Comparison of ENCODE assay signal across 10 cellular contexts in the genomic region with DNA sequence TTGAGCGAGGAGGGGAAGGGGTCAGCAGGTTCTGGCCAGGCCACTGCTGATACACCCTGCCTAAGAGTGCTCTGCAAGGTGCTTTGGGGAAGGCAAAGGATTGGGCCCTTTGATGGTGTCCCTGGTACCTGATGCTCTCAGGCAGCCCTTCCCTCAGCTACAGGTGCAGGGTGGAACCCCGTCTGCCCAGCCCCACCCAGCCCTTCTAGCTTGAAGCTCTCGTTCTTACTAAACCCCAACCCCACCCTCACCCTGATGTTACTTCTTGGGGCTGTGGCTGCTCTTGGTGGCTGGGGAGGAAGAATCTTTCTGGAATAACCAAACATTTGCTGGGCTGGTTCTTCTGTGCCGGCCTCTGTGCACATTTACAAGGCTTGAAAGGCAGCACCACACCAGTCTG. TPM values are rescaled to one million over a fixed set of nuclear protein-coding genes. Genes with fewer than 3 reads are reported as not detected.
A peak's percentile ranks its signal among the peaks of the same experiment; 100 is the strongest.
DNase-seq lines count a peak whose midpoint lies in the region; ATAC-seq and TF ChIP-seq lines count a peak whose summit lies in the region.
"Had no signal": no experiment of that assay in that cellular context is flagged by ENCODE, and none has a peak within 500 bp of the region (broad histone marks: within the 10 kb centered on the region; RNA-seq: fewer than 3 reads in every experiment).

No MANE protein-coding gene starts in this region.

- DNase-seq in AG04450 (ENCODE audit: low read depth, low spot score) (no peak), colonic mucosa (no peak), nephron progenitor cell (no peak), AG08396 (ENCODE audit: low spot score) (no peak), BE2C (no peak), hypothalamus (lab: John Stamatoyannopoulos, UW) (no peak)
- DNase-seq: stimulated activated CD4-positive, alpha-beta T cell treated with anti-CD3 and anti-CD28 coated beads, Interleukin-4, amount 100 ng/mL, for 24 hours had no signal

- H3K9me3 Mint-ChIP-seq in nephron progenitor cell = no peaks in the 10 kb centered on the region

- H3K27ac ChIP-seq in AG04450 (ENCODE audit: low read depth, low read length) (peak overlapping the region; percentile 65), KOPT-K1 (ENCODE audit: low read depth, low read length, poor library complexity, severe bottlenecking) (peak overlapping the region; percentile 36), colonic mucosa (peak overlapping the region; percentile 52)

- H3K4me1 ChIP-seq in colonic mucosa = peaks cover 38% of the 10 kb centered on the region
- peaks cover 4% of the 10 kb centered on the region for H3K4me1 ChIP-seq in BE2C

- H3K9me3 ChIP-seq in AG04450 (ENCODE audit: control insufficient read depth, insufficient read depth, low read length) = no peaks in the 10 kb centered on the region; the same call in 1 of the 2 replicates
- H3K9me3 ChIP-seq in KOPT-K1 (ENCODE audit: insufficient read depth, low read length, poor library complexity, severe bottlenecking) = no peaks in the 10 kb centered on the region
- no peaks in the 10 kb centered on the region for H3K9me3 ChIP-seq in colonic mucosa
- no peaks in the 10 kb centered on the region for H3K9me3 ChIP-seq in BE2C

- POLR2A ChIA-PET in AG04450 (lab: Yijun Ruan, JAX) = no interaction called here

- peaks cover 61% of the 10 kb centered on the region for H3K36me3 ChIP-seq in KOPT-K1 (ENCODE audit: insufficient read depth, low read length)
- H3K36me3 ChIP-seq in colonic mucosa = no peaks in the 10 kb centered on the region
- no peaks in the 10 kb centered on the region for H3K36me3 ChIP-seq in BE2C

- H3K4me3 ChIP-seq in AG04450 (ENCODE audit: low read depth, low read length) = no peak overlapping the region
- H3K4me3 ChIP-seq in colonic mucosa = no peak overlapping the region
- H3K4me3 ChIP-seq in BE2C (ENCODE audit: low read depth, low read length) = no peak overlapping the region

- no peaks in the 10 kb centered on the region for H3K27me3 ChIP-seq in AG04450 (ENCODE audit: control insufficient read depth, insufficient read depth, low read length)
- no peaks in the 10 kb centered on the region for H3K27me3 ChIP-seq in colonic mucosa
- no peaks in the 10 kb centered on the region for H3K27me3 ChIP-seq in BE2C

- no peaks in the 10 kb centered on the region for H3K27me3 Mint-ChIP-seq in nephron progenitor cell (ENCODE audit: low read depth, poor library complexity)

- TF ChIP-seq CTCF in AG04450 (IDR thresholded peaks at IDR 0.05; ENCODE audit: low read depth, low read length) (no peak), colonic mucosa (IDR thresholded peaks at IDR 0.05) (no peak), nephron progenitor cell (IDR thresholded peaks at IDR 0.05) (no peak), BE2C (IDR thresholded peaks at IDR 0.05; ENCODE audit: low read depth, low read length) (no peak)

- no peak for ATAC-seq in HG03439 (IDR thresholded peaks at IDR 0.05; ENCODE audit: unreplicated experiment)

- H3K36me3 Mint-ChIP-seq in nephron progenitor cell (ENCODE audit: low read depth) = peaks cover 4% of the 10 kb centered on the region

- no peak overlapping the region for H3K9ac ChIP-seq in colonic mucosa (ENCODE audit: low read depth in 2 of 2, low read length in 2 of 2)

- H3K4me3 Mint-ChIP-seq in nephron progenitor cell = no peak overlapping the region

- H3K4me1 Mint-ChIP-seq in nephron progenitor cell = peaks cover 81% of the 10 kb centered on the region

- H3K27ac Mint-ChIP-seq in nephron progenitor cell = peak overlapping the region; percentile 75

- intact Hi-C loops in colonic mucosa (cut with DNase I) = no loop called here

- CTCF ChIA-PET in AG04450 (lab: Charles Lee) = interaction anchor here (2.0 kb wide), 1 partner anchor 17 kb away, joined by 6 read pairs; no protein-coding TSS in a partner anchor

RNA-seq across cellular contexts. Expression of a gene that starts 6.4 kb away (rescaled TPM):
- 603 and 661 TPM in 2 replicates for polyA plus RNA-seq in AG04450 (2011; rRNA removed)
- 528 and 617 TPM in 2 replicates for polyA minus RNA-seq in AG04450 (2011; rRNA and poly(A)+ RNA removed)
- total RNA-seq in colonic mucosa = 10 to 100 TPM; 48.7 to 77.4 TPM
- 107 TPM for polyA plus RNA-seq in BE2C (2012; ENCODE audit: insufficient read depth, insufficient read length, low read depth)

RNA-seq across cellular contexts. Expression of a gene that starts 26.6 kb away (rescaled TPM):
- 22.0 and 24.7 TPM in 2 replicates for polyA plus RNA-seq in AG04450 (2011; rRNA removed)
- polyA minus RNA-seq in AG04450 (2011; rRNA and poly(A)+ RNA removed) = 9.9 and 14.3 TPM in 2 replicates
- 10 to 100 TPM; 51.6 to 57.0 TPM for total RNA-seq in colonic mucosa
- 1.5 TPM for polyA plus RNA-seq in BE2C (2012; ENCODE audit: insufficient read depth, insufficient read length, low read depth)

RNA-seq across cellular contexts. Expression of a gene that starts 36.5 kb away (rescaled TPM):
- not detected in 2 replicates for polyA plus RNA-seq in AG04450 (2011; rRNA removed)
- polyA minus RNA-seq in AG04450 (2011; rRNA and poly(A)+ RNA removed) = not detected in 2 replicates
- not detected for total RNA-seq in colonic mucosa
- polyA plus RNA-seq in BE2C (2012; ENCODE audit: insufficient read depth, insufficient read length, low read depth) = not detected
- total RNA-seq: Daoy had no signal

RNA-seq across cellular contexts. Expression of a gene that starts 37.3 kb away (rescaled TPM):
- polyA plus RNA-seq in AG04450 (2011; rRNA removed) = 0.06 and 0.11 TPM in 2 replicates
- polyA minus RNA-seq in AG04450 (2011; rRNA and poly(A)+ RNA removed) = not detected in 2 replicates
- total RNA-seq in colonic mucosa = under 1 TPM; 0.24 to 0.40 TPM
- 0.43 TPM for polyA plus RNA-seq in BE2C (2012; ENCODE audit: insufficient read depth, insufficient read length, low read depth)
- total RNA-seq: Daoy had no signal

RNA-seq across cellular contexts. Expression of a gene that starts 49.9 kb away (rescaled TPM):
- polyA plus RNA-seq in AG04450 (2011; rRNA removed) = 19.3 and 20.6 TPM in 2 replicates
- polyA minus RNA-seq in AG04450 (2011; rRNA and poly(A)+ RNA removed) = 12.0 and 12.7 TPM in 2 replicates
- total RNA-seq in colonic mucosa = 100 to 1,000 TPM in 1 of 2 donors, 10 to 100 TPM in 1; 52.8 to 129 TPM
- polyA plus RNA-seq in BE2C (2012; ENCODE audit: insufficient read depth, insufficient read length, low read depth) = 300 TPM
